ENCODE assay signal across 8 cellular contexts in genomic region chr14:20461230-20462141, GRCh38.
DNase-seq lines count a peak whose midpoint lies in the region; ATAC-seq and FAIRE-seq lines count a peak whose summit lies in the region.

TSS of gene PIP4P1 (minus strand) at chr14:20461434. CDS start at chr14:20461325, 109 bp downstream.

- DNase-seq in COLO829 (ENCODE audit: low spot score) (peak; percentile 95), HTR-8/SVneo (ENCODE audit: insufficient read length, low spot score) (peak; percentile 88), NOMO-1 treated with dmso at 0.1 percent for 144 hours (lab: John Stamatoyannopoulos, UW; ENCODE audit: unreplicated experiment) (peak; percentile 99), medulla oblongata (ENCODE audit: extremely low spot score) (peak; percentile 100)
- peak; percentile 85 to 97 (median 93) for DNase-seq in activated CD8-positive, alpha-beta memory T cell treated with anti-CD3 and anti-CD28 coated beads for 48 hours (ENCODE audit: low read depth in 2 of 3, low spot score in 2 of 3)
- DNase-seq in effector memory CD8-positive, alpha-beta T cell = peak; percentile 96 to 98 (median 97)
- peak; percentile 97 for DNase-seq in stimulated activated CD8-positive, alpha-beta memory T cell treated with anti-CD3 and anti-CD28 coated beads, Interleukin-12 subunit alpha, Interleukin-12 subunit beta, amount 100 ng/mL, for 1 hour (ENCODE audit: low read depth)

- H3K4me3 Mint-ChIP-seq in effector memory CD8-positive, alpha-beta T cell = peak within 1 kb of the TSS; percentile 77 to 91

- peaks cover 38% of the 10 kb centered on the region for H3K36me3 Mint-ChIP-seq in effector memory CD8-positive, alpha-beta T cell (ENCODE audit: insufficient read depth)

- peaks cover 22% of the 10 kb centered on the region in 2 donors for H3K4me1 Mint-ChIP-seq in effector memory CD8-positive, alpha-beta T cell (ENCODE audit: low read depth in 2 of 2)

- peak; percentile 86 for FAIRE-seq in HTR-8/SVneo (lab: Jason Lieb, UNC)

- H3K27ac Mint-ChIP-seq in effector memory CD8-positive, alpha-beta T cell = peak within 1 kb of the TSS; percentile 95 to 97

- peak; percentile 91 for ATAC-seq in GM21367 (IDR thresholded peaks at IDR 0.05; ENCODE audit: unreplicated experiment)
- ATAC-seq in effector memory CD8-positive, alpha-beta T cell (replicated peaks) = peak; percentile 86

- H3K27me3 Mint-ChIP-seq in effector memory CD8-positive, alpha-beta T cell = no peaks in the 10 kb centered on the region

- no peaks in the 10 kb centered on the region for H3K9me3 Mint-ChIP-seq in effector memory CD8-positive, alpha-beta T cell

Comparison
In these comparisons a context has a peak if more than half of its experiments do, and no peak if none do; other contexts are left out.
1. Peak in every context shown above with its lines: DNase-seq and ATAC-seq.